1 cellular context compared by ENCODE assay signal in genomic region chr1:52145137-52145536, GRCh38.
TF ChIP-seq lines count a peak whose summit lies in the region.

No MANE protein-coding gene starts in this region.

TF ChIP-seq in K562, 482 proteins besides CTCF, POLR2A, EP300 and RAD21:
- no peak for TF ChIP-seq ETS2 (tag; IDR thresholded peaks at IDR 0.05; ENCODE audit: borderline replicate concordance, poor library complexity, severe bottlenecking)
- TF ChIP-seq ZKSCAN8 (CRISPR knock-in tag; IDR thresholded peaks at IDR 0.05): no peak
- TF ChIP-seq DMBX1 (CRISPR knock-in tag; IDR thresholded peaks at IDR 0.05; ENCODE audit: borderline replicate concordance): no peak
- no peak for TF ChIP-seq ETV1 (tag; conservative IDR thresholded peaks at IDR 0.05; ENCODE audit: low read depth)
- no peak for TF ChIP-seq ZNF561 (CRISPR knock-in tag; conservative IDR thresholded peaks at IDR 0.05)
- no peak for TF ChIP-seq ZNF766 (CRISPR knock-in tag; conservative IDR thresholded peaks at IDR 0.05)
- no peak for TF ChIP-seq SNAPC5 (CRISPR knock-in tag; IDR thresholded peaks at IDR 0.05)
- TF ChIP-seq HDAC2 (IDR thresholded peaks at IDR 0.05): no peak
- no peak for TF ChIP-seq MGA (IDR thresholded peaks at IDR 0.05)
- 0 out of 2 replicates have a peak, but pooled peaks have one; percentile 8 for TF ChIP-seq CEBPB (tag; IDR thresholded peaks at IDR 0.05)
- no peak for TF ChIP-seq PCBP2 (IDR thresholded peaks at IDR 0.05; ENCODE audit: low read depth, low read length, poor library complexity, severe bottlenecking)
- no peak for TF ChIP-seq KDM1A (IDR thresholded peaks at IDR 0.05)
- TF ChIP-seq ZC3H11A (IDR thresholded peaks at IDR 0.05; ENCODE audit: low read depth, low read length): no peak
- TF ChIP-seq RFX1 (IDR thresholded peaks at IDR 0.05): peak; percentile 65
- TF ChIP-seq MLX (CRISPR knock-in tag; conservative IDR thresholded peaks at IDR 0.05): no peak
- no peak for TF ChIP-seq ZKSCAN1 (IDR thresholded peaks at IDR 0.05; ENCODE audit: low read depth, low read length)
